Comparison of ENCODE assay signal across 1 cellular context in the genomic region with DNA sequence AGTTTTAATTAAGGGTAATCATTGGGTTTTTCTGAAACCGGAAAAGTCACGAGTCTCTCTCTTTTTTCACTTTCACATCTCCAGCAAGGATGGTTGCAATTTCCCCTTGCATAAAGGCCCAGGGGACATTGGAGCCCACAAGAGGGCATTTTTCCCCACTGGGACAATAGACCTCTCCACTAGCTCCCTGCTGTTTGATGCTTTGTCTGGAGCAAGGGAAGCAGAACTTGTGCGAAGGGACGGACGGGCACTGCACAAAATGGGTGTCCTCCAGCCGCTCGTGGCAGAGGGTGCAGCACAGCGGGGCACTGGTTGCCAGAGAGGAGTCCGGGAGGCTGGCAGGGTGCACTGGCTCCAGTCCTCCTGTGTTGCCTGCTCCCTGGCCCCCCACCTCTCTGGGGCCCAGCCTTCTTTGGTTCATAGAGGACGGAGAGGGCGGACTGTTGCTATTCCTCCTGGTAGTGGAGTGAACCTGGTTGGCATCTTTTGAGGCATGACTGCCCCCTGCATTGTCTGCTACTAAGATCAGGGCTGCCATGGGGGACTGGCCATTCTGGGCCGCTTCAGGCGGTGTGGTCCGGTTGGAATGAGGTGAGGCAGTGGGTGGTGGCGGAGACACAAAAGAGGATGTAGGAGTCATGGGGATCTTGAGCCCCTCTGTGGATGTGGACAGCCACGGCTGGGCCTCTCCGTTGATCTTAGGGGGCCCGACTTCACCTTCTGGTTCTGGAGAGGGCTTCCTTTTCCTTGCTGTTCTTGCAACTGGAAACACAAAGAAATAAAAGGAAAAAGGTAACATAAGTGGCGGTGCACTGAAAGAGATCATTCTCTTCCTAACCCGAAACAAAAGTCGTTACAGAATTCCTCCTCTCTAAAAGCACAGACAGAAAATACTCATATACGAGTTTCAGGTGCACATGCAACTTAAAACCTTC.
TF ChIP-seq lines count a peak whose summit lies in the region.

No MANE protein-coding gene starts in this region.

TF ChIP-seq in HEK293, 187 proteins besides CTCF, POLR2A, EP300 and RAD21 (continued from another document and continues in another):
- TF ChIP-seq, protein P1, sequence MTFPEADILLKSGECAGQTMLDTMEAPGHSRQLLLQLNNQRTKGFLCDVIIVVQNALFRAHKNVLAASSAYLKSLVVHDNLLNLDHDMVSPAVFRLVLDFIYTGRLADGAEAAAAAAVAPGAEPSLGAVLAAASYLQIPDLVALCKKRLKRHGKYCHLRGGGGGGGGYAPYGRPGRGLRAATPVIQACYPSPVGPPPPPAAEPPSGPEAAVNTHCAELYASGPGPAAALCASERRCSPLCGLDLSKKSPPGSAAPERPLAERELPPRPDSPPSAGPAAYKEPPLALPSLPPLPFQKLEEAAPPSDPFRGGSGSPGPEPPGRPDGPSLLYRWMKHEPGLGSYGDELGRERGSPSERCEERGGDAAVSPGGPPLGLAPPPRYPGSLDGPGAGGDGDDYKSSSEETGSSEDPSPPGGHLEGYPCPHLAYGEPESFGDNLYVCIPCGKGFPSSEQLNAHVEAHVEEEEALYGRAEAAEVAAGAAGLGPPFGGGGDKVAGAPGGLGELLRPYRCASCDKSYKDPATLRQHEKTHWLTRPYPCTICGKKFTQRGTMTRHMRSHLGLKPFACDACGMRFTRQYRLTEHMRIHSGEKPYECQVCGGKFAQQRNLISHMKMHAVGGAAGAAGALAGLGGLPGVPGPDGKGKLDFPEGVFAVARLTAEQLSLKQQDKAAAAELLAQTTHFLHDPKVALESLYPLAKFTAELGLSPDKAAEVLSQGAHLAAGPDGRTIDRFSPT (tag by site-specific recombination; IDR thresholded peaks at IDR 0.05), result peak; percentile 95
- no peak for TF ChIP-seq ZNF544 (tag by site-specific recombination; IDR thresholded peaks at IDR 0.05)
- no peak for TF ChIP-seq ZNF37A (tag by site-specific recombination; IDR thresholded peaks at IDR 0.05)
- no peak for TF ChIP-seq ZNF324 (tag by site-specific recombination; IDR thresholded peaks at IDR 0.05)
- TF ChIP-seq ZNF473 (tag by site-specific recombination; IDR thresholded peaks at IDR 0.05), result no peak
- no peak for TF ChIP-seq ZNF701 (tag by site-specific recombination; IDR thresholded peaks at IDR 0.05)
- peak; percentile 93 for TF ChIP-seq GLIS2 (tag by site-specific recombination; IDR thresholded peaks at IDR 0.05)
- no peak for TF ChIP-seq ZNF621 (tag by site-specific recombination; IDR thresholded peaks at IDR 0.05)
- peak; percentile 71 for TF ChIP-seq SCRT2 (tag by site-specific recombination; IDR thresholded peaks at IDR 0.05)
- TF ChIP-seq ZSCAN30 (tag by site-specific recombination; IDR thresholded peaks at IDR 0.05), result 0 out of 2 replicates have a peak, but pooled peaks have one; percentile 57
- TF ChIP-seq, protein P2, sequence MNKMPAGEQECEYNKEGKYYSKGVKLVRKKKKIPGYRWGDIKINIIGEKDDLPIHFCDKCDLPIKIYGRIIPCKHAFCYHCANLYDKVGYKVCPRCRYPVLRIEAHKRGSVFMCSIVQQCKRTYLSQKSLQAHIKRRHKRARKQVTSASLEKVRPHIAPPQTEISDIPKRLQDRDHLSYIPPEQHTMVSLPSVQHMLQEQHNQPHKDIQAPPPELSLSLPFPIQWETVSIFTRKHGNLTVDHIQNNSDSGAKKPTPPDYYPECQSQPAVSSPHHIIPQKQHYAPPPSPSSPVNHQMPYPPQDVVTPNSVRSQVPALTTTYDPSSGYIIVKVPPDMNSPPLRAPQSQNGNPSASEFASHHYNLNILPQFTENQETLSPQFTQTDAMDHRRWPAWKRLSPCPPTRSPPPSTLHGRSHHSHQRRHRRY (tag by site-specific recombination; IDR thresholded peaks at IDR 0.05), result no peak
- TF ChIP-seq ZNF239 (tag by site-specific recombination; IDR thresholded peaks at IDR 0.05), result no peak
- TF ChIP-seq ZNF350 (tag by site-specific recombination; IDR thresholded peaks at IDR 0.05), result no peak
- TF ChIP-seq, protein P3, sequence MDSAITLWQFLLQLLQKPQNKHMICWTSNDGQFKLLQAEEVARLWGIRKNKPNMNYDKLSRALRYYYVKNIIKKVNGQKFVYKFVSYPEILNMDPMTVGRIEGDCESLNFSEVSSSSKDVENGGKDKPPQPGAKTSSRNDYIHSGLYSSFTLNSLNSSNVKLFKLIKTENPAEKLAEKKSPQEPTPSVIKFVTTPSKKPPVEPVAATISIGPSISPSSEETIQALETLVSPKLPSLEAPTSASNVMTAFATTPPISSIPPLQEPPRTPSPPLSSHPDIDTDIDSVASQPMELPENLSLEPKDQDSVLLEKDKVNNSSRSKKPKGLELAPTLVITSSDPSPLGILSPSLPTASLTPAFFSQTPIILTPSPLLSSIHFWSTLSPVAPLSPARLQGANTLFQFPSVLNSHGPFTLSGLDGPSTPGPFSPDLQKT (IDR thresholded peaks at IDR 0.05; ENCODE audit: borderline replicate concordance, low read depth, low read length), result no peak
- TF ChIP-seq ZNF366 (tag by site-specific recombination; conservative IDR thresholded peaks at IDR 0.05), result peak; percentile 66
- no peak for TF ChIP-seq ZNF654 (tag by site-specific recombination; IDR thresholded peaks at IDR 0.05; ENCODE audit: low read depth)
- TF ChIP-seq ZSCAN16 (tag by site-specific recombination; IDR thresholded peaks at IDR 0.05), result no peak; the same call in 1 of the 2 replicates
- TF ChIP-seq, protein P4, sequence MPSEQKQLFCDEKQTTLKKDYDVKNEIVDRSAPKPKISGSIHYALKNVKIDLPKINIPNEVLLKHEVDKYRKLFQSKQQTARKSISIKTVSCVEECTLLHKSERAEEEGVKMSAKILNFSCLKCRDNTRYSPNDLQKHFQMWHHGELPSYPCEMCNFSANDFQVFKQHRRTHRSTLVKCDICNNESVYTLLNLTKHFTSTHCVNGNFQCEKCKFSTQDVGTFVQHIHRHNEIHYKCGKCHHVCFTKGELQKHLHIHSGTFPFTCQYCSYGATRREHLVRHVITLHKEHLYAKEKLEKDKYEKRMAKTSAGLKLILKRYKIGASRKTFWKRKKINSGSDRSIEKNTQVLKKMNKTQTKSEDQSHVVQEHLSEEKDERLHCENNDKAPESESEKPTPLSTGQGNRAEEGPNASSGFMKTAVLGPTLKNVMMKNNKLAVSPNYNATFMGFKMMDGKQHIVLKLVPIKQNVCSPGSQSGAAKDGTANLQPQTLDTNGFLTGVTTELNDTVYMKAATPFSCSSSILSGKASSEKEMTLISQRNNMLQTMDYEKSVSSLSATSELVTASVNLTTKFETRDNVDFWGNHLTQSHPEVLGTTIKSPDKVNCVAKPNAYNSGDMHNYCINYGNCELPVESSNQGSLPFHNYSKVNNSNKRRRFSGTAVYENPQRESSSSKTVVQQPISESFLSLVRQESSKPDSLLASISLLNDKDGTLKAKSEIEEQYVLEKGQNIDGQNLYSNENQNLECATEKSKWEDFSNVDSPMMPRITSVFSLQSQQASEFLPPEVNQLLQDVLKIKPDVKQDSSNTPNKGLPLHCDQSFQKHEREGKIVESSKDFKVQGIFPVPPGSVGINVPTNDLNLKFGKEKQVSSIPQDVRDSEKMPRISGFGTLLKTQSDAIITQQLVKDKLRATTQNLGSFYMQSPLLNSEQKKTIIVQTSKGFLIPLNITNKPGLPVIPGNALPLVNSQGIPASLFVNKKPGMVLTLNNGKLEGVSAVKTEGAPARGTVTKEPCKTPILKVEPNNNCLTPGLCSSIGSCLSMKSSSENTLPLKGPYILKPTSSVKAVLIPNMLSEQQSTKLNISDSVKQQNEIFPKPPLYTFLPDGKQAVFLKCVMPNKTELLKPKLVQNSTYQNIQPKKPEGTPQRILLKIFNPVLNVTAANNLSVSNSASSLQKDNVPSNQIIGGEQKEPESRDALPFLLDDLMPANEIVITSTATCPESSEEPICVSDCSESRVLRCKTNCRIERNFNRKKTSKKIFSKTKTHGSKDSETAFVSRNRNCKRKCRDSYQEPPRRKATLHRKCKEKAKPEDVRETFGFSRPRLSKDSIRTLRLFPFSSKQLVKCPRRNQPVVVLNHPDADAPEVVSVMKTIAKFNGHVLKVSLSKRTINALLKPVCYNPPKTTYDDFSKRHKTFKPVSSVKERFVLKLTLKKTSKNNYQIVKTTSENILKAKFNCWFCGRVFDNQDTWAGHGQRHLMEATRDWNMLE (tag by site-specific recombination; conservative IDR thresholded peaks at IDR 0.05; ENCODE audit: low read depth), result no peak
- TF ChIP-seq ZNF501 (tag by site-specific recombination; IDR thresholded peaks at IDR 0.05), result peak; percentile 68; the same call in 1 of the 2 replicates
- TF ChIP-seq KLF9 (tag by site-specific recombination; IDR thresholded peaks at IDR 0.05; ENCODE audit: low read depth), result no peak
- TF ChIP-seq, protein P5, sequence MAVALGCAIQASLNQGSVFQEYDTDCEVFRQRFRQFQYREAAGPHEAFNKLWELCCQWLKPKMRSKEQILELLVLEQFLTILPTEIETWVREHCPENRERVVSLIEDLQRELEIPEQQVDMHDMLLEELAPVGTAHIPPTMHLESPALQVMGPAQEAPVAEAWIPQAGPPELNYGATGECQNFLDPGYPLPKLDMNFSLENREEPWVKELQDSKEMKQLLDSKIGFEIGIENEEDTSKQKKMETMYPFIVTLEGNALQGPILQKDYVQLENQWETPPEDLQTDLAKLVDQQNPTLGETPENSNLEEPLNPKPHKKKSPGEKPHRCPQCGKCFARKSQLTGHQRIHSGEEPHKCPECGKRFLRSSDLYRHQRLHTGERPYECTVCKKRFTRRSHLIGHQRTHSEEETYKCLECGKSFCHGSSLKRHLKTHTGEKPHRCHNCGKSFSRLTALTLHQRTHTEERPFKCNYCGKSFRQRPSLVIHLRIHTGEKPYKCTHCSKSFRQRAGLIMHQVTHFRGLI (tag by site-specific recombination; IDR thresholded peaks at IDR 0.05), result no peak
- TF ChIP-seq ZNF404 (tag by site-specific recombination; IDR thresholded peaks at IDR 0.05), result no peak
- peak; percentile 99 for TF ChIP-seq ZIC2 (tag by site-specific recombination; IDR thresholded peaks at IDR 0.05)
- TF ChIP-seq ZNF114 (tag by site-specific recombination; IDR thresholded peaks at IDR 0.05), result no peak
- TF ChIP-seq ZNF112 (tag by site-specific recombination; IDR thresholded peaks at IDR 0.05), result no peak
- no peak; the same call in 1 of the 2 replicates for TF ChIP-seq KLF10 (tag by site-specific recombination; IDR thresholded peaks at IDR 0.05)
- no peak for TF ChIP-seq ZNF184 (tag by site-specific recombination; IDR thresholded peaks at IDR 0.05)
- no peak for TF ChIP-seq ZNF529 (tag by site-specific recombination; IDR thresholded peaks at IDR 0.05; ENCODE audit: insufficient replicate concordance)
- TF ChIP-seq, protein P6, sequence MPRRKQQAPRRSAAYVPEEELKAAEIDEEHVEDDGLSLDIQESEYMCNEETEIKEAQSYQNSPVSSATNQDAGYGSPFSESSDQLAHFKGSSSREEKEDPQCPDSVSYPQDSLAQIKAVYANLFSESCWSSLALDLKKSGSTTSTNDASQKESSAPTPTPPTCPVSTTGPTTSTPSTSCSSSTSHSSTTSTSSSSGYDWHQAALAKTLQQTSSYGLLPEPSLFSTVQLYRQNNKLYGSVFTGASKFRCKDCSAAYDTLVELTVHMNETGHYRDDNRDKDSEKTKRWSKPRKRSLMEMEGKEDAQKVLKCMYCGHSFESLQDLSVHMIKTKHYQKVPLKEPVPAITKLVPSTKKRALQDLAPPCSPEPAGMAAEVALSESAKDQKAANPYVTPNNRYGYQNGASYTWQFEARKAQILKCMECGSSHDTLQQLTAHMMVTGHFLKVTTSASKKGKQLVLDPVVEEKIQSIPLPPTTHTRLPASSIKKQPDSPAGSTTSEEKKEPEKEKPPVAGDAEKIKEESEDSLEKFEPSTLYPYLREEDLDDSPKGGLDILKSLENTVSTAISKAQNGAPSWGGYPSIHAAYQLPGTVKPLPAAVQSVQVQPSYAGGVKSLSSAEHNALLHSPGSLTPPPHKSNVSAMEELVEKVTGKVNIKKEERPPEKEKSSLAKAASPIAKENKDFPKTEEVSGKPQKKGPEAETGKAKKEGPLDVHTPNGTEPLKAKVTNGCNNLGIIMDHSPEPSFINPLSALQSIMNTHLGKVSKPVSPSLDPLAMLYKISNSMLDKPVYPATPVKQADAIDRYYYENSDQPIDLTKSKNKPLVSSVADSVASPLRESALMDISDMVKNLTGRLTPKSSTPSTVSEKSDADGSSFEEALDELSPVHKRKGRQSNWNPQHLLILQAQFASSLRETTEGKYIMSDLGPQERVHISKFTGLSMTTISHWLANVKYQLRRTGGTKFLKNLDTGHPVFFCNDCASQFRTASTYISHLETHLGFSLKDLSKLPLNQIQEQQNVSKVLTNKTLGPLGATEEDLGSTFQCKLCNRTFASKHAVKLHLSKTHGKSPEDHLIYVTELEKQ (tag by site-specific recombination; IDR thresholded peaks at IDR 0.05; ENCODE audit: borderline replicate concordance), result no peak
- TF ChIP-seq ZNF202 (tag by site-specific recombination; IDR thresholded peaks at IDR 0.05; ENCODE audit: borderline replicate concordance), result no peak
- TF ChIP-seq, protein P7, sequence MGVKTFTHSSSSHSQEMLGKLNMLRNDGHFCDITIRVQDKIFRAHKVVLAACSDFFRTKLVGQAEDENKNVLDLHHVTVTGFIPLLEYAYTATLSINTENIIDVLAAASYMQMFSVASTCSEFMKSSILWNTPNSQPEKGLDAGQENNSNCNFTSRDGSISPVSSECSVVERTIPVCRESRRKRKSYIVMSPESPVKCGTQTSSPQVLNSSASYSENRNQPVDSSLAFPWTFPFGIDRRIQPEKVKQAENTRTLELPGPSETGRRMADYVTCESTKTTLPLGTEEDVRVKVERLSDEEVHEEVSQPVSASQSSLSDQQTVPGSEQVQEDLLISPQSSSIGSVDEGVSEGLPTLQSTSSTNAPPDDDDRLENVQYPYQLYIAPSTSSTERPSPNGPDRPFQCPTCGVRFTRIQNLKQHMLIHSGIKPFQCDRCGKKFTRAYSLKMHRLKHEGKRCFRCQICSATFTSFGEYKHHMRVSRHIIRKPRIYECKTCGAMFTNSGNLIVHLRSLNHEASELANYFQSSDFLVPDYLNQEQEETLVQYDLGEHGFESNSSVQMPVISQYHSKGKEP (tag by site-specific recombination; IDR thresholded peaks at IDR 0.05), result peak; percentile 78
- TF ChIP-seq KLF8 (tag by site-specific recombination; IDR thresholded peaks at IDR 0.05), result no peak
- no peak for TF ChIP-seq ZNF138 (tag by site-specific recombination; IDR thresholded peaks at IDR 0.05; ENCODE audit: borderline replicate concordance)
- TF ChIP-seq ZNF571 (tag by site-specific recombination; IDR thresholded peaks at IDR 0.05), result no peak
- TF ChIP-seq, protein P8, sequence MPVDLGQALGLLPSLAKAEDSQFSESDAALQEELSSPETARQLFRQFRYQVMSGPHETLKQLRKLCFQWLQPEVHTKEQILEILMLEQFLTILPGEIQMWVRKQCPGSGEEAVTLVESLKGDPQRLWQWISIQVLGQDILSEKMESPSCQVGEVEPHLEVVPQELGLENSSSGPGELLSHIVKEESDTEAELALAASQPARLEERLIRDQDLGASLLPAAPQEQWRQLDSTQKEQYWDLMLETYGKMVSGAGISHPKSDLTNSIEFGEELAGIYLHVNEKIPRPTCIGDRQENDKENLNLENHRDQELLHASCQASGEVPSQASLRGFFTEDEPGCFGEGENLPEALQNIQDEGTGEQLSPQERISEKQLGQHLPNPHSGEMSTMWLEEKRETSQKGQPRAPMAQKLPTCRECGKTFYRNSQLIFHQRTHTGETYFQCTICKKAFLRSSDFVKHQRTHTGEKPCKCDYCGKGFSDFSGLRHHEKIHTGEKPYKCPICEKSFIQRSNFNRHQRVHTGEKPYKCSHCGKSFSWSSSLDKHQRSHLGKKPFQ (tag by site-specific recombination; IDR thresholded peaks at IDR 0.05), result no peak
- TF ChIP-seq ZNF76 (tag by site-specific recombination; IDR thresholded peaks at IDR 0.05; ENCODE audit: borderline replicate concordance, low read depth), result no peak
- peak; percentile 55; the same call in 1 of the 2 replicates for TF ChIP-seq ZNF561 (tag by site-specific recombination; IDR thresholded peaks at IDR 0.05; ENCODE audit: borderline replicate concordance)
- no peak for TF ChIP-seq SALL2 (tag by site-specific recombination; IDR thresholded peaks at IDR 0.05; ENCODE audit: borderline replicate concordance)
- no peak for TF ChIP-seq OVOL3 (tag by site-specific recombination; IDR thresholded peaks at IDR 0.05)
- TF ChIP-seq ZNF140 (tag by site-specific recombination; IDR thresholded peaks at IDR 0.05), result no peak
